In the genomic region with DNA sequence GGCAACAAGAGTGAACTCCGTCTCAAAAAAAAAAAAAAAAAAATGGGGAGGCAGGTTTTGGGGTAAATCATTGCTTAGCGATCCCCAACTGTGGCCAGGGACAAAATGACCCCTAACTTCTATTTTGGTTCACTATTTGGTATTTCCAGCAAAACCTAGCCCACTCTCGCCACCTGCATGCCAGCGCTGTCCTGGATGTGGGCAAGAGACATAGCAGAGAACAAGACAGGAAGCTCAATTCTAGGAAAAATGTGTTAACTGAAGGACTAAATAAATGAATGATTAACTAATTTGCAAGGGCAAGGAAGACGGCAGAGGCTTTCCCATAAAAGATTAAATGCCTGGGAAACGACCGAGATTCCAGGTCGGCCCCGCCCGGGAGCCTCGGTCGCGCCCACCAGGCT, we compare ENCODE assay signal across 8 cellular contexts. TPM values are rescaled to one million over a fixed set of nuclear protein-coding genes. Genes with fewer than 3 reads are reported as not detected.
DNase-seq lines count a peak whose midpoint lies in the region; TF ChIP-seq lines count a peak whose summit lies in the region.

No MANE protein-coding gene starts in this region.

- H3K9ac ChIP-seq in Karpas-422 (ENCODE audit: low read length) (peak overlapping the region; percentile 73), muscle layer of colon (ENCODE audit: low read length) (peak overlapping the region; percentile 49)

- H3K36me3 ChIP-seq in Karpas-422 (ENCODE audit: insufficient read depth, low read length) (no peaks in the 10 kb centered on the region), muscle layer of colon (ENCODE audit: insufficient read depth, low read length) (peaks cover 17% of the 10 kb centered on the region)

- peak overlapping the region; percentile 83 for H3K4me2 ChIP-seq in Karpas-422 (ENCODE audit: low read depth, low read length, poor library complexity, severe bottlenecking)

- H4K20me1 ChIP-seq in Karpas-422 (ENCODE audit: insufficient read depth, low read depth, low read length): no peaks in the 10 kb centered on the region

- H3K9me2 ChIP-seq in Karpas-422 (replicated peaks; ENCODE audit: insufficient read depth, low read length): no peaks in the 10 kb centered on the region

- peak overlapping the region; percentile 83; the same call in 1 of the 2 replicates for H3K27ac ChIP-seq in Karpas-422 (ENCODE audit: low read length)
- peak overlapping the region; percentile 62 to 86 for H3K27ac ChIP-seq in coronary artery
- peak overlapping the region; percentile 89 for H3K27ac ChIP-seq in muscle layer of colon (ENCODE audit: low read depth, low read length)

- H3K79me2 ChIP-seq in Karpas-422 (ENCODE audit: low read length): peaks cover 5% of the 10 kb centered on the region; the same call in 1 of the 2 replicates

- H3K9me3 ChIP-seq in Karpas-422 (ENCODE audit: low read length) (no peaks in the 10 kb centered on the region), muscle layer of colon (ENCODE audit: low read length) (no peaks in the 10 kb centered on the region)

- no peak for DNase-seq in GM12864 (ENCODE audit: low read depth)
- peak; percentile 55 for DNase-seq in Karpas-422
- no peak for DNase-seq in coronary artery (ENCODE audit: low spot score)
- no peak for DNase-seq in NCI-H524 (lab: John Stamatoyannopoulos, UW)
- no peak for DNase-seq in islet precursor cell
- no peak for DNase-seq in NCI-H2029 (lab: John Stamatoyannopoulos, UW)
- no peak for DNase-seq in central memory CD4-positive, alpha-beta T cell

- TF ChIP-seq CTCF in GM12864 (IDR thresholded peaks at IDR 0.05; ENCODE audit: low read depth, low read length, missing control alignments): no peak
- no peak for TF ChIP-seq CTCF in coronary artery (IDR thresholded peaks at IDR 0.05)

- H3K27me3 ChIP-seq in Karpas-422 (ENCODE audit: low read length): no peaks in the 10 kb centered on the region
- H3K27me3 ChIP-seq in muscle layer of colon (ENCODE audit: control insufficient read depth in 1 of 2, insufficient read depth in 2 of 2, low read length in 2 of 2): no peaks in the 10 kb centered on the region

- peak overlapping the region; percentile 75; the same call in 1 of the 2 replicates for H2AFZ ChIP-seq in Karpas-422 (ENCODE audit: low read length)

- H3K4me3 ChIP-seq in GM12864 (ENCODE audit: low read depth, low read length): peak overlapping the region; percentile 57
- H3K4me3 ChIP-seq in Karpas-422 (ENCODE audit: low read length): peak overlapping the region; percentile 74
- H3K4me3 ChIP-seq in coronary artery: peak overlapping the region; percentile 87
- H3K4me3 ChIP-seq in muscle layer of colon (ENCODE audit: low read depth in 1 of 2, low read length in 2 of 2): peak overlapping the region; percentile 52 to 73

- H3K4me1 ChIP-seq in Karpas-422 (ENCODE audit: low read length) (peaks cover 15% of the 10 kb centered on the region), muscle layer of colon (ENCODE audit: insufficient read depth, low read length) (peaks cover 3% of the 10 kb centered on the region)

RNA-seq across cellular contexts. Expression of a gene that starts 0.4 kb away (rescaled TPM):
- 17.8 and 23.9 TPM in 2 replicates for total RNA-seq in Karpas-422 (2014; rRNA removed; shearing (Covaris generic); ENCODE audit: low replicate concordance)

RNA-seq across cellular contexts. Expression of a gene that starts 6.4 kb away (rescaled TPM):
- 2.4 and 5.9 TPM in 2 replicates for total RNA-seq in Karpas-422 (2014; rRNA removed; shearing (Covaris generic); ENCODE audit: low replicate concordance)

RNA-seq across cellular contexts. Expression of a gene that starts 16.5 kb away (rescaled TPM):
- 17.2 and 26.9 TPM in 2 replicates for total RNA-seq in Karpas-422 (2014; rRNA removed; shearing (Covaris generic); ENCODE audit: low replicate concordance)

RNA-seq across cellular contexts. Expression of a gene that starts 16.9 kb away (rescaled TPM):
- 227 and 281 TPM in 2 replicates for total RNA-seq in Karpas-422 (2014; rRNA removed; shearing (Covaris generic); ENCODE audit: low replicate concordance)

RNA-seq across cellular contexts. Expression of a gene that starts 41.4 kb away (rescaled TPM):
- total RNA-seq in Karpas-422 (2014; rRNA removed; shearing (Covaris generic); ENCODE audit: low replicate concordance): 11.3 and 19.1 TPM in 2 replicates
